ENCODE assay signal across 1 cellular context in the genomic region with DNA sequence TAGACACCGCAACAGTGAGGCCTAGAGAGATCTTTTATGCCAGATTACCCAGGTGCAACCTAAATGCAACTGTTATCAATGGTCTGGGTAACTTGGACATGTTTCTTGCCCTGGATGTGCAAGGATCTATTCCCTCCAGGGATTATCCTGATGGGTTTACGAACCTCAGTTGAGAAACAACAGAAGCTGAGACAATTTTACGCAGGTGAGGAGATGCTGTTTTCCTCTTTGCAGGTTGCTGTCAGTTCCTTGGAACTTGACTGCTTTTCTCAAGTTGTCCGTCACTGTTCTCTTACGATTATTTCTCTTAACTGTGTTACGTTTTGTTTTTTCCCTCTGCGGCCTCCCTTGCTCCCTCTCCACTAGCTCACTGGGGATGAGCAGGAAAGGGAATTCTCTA.
TF ChIP-seq lines count a peak whose summit lies in the region.

No MANE protein-coding gene starts in this region.

TF ChIP-seq in K562, 482 proteins besides CTCF, POLR2A, EP300 and RAD21:
- TF ChIP-seq, protein P1, sequence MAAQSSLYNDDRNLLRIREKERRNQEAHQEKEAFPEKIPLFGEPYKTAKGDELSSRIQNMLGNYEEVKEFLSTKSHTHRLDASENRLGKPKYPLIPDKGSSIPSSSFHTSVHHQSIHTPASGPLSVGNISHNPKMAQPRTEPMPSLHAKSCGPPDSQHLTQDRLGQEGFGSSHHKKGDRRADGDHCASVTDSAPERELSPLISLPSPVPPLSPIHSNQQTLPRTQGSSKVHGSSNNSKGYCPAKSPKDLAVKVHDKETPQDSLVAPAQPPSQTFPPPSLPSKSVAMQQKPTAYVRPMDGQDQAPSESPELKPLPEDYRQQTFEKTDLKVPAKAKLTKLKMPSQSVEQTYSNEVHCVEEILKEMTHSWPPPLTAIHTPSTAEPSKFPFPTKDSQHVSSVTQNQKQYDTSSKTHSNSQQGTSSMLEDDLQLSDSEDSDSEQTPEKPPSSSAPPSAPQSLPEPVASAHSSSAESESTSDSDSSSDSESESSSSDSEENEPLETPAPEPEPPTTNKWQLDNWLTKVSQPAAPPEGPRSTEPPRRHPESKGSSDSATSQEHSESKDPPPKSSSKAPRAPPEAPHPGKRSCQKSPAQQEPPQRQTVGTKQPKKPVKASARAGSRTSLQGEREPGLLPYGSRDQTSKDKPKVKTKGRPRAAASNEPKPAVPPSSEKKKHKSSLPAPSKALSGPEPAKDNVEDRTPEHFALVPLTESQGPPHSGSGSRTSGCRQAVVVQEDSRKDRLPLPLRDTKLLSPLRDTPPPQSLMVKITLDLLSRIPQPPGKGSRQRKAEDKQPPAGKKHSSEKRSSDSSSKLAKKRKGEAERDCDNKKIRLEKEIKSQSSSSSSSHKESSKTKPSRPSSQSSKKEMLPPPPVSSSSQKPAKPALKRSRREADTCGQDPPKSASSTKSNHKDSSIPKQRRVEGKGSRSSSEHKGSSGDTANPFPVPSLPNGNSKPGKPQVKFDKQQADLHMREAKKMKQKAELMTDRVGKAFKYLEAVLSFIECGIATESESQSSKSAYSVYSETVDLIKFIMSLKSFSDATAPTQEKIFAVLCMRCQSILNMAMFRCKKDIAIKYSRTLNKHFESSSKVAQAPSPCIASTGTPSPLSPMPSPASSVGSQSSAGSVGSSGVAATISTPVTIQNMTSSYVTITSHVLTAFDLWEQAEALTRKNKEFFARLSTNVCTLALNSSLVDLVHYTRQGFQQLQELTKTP (IDR thresholded peaks at IDR 0.05; ENCODE audit: low read depth in 1 of 2, partially characterized antibody in 2 of 2), result no peak
- TF ChIP-seq DPF2 (IDR thresholded peaks at IDR 0.05) (0 out of 2 replicates have a peak, but pooled peaks have one; percentile 7), KLF16 (IDR thresholded peaks at IDR 0.05) (no peak), TGIF2 (CRISPR knock-in tag; IDR thresholded peaks at IDR 0.05) (no peak), ZNF830 (CRISPR knock-in tag; IDR thresholded peaks at IDR 0.05) (no peak), SIN3A (IDR thresholded peaks at IDR 0.05; ENCODE audit: borderline replicate concordance in 2 of 2, control insufficient read depth in 1 of 2, low read depth in 2 of 2, low read length in 2 of 2) (0 out of 4 replicates have a peak, but pooled peaks of 1 of the 2 experiments have one; percentile 13)
- TF ChIP-seq, protein P2, sequence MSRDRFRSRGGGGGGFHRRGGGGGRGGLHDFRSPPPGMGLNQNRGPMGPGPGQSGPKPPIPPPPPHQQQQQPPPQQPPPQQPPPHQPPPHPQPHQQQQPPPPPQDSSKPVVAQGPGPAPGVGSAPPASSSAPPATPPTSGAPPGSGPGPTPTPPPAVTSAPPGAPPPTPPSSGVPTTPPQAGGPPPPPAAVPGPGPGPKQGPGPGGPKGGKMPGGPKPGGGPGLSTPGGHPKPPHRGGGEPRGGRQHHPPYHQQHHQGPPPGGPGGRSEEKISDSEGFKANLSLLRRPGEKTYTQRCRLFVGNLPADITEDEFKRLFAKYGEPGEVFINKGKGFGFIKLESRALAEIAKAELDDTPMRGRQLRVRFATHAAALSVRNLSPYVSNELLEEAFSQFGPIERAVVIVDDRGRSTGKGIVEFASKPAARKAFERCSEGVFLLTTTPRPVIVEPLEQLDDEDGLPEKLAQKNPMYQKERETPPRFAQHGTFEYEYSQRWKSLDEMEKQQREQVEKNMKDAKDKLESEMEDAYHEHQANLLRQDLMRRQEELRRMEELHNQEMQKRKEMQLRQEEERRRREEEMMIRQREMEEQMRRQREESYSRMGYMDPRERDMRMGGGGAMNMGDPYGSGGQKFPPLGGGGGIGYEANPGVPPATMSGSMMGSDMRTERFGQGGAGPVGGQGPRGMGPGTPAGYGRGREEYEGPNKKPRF (IDR thresholded peaks at IDR 0.05; ENCODE audit: low read depth, low read length), result no peak
- TF ChIP-seq, protein P3, sequence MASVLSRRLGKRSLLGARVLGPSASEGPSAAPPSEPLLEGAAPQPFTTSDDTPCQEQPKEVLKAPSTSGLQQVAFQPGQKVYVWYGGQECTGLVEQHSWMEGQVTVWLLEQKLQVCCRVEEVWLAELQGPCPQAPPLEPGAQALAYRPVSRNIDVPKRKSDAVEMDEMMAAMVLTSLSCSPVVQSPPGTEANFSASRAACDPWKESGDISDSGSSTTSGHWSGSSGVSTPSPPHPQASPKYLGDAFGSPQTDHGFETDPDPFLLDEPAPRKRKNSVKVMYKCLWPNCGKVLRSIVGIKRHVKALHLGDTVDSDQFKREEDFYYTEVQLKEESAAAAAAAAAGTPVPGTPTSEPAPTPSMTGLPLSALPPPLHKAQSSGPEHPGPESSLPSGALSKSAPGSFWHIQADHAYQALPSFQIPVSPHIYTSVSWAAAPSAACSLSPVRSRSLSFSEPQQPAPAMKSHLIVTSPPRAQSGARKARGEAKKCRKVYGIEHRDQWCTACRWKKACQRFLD (CRISPR knock-in tag; IDR thresholded peaks at IDR 0.05), result peak; percentile 54; the same call in 1 of the 2 replicates
